Comparison of ENCODE assay signal across 8 cellular contexts in the genomic region with DNA sequence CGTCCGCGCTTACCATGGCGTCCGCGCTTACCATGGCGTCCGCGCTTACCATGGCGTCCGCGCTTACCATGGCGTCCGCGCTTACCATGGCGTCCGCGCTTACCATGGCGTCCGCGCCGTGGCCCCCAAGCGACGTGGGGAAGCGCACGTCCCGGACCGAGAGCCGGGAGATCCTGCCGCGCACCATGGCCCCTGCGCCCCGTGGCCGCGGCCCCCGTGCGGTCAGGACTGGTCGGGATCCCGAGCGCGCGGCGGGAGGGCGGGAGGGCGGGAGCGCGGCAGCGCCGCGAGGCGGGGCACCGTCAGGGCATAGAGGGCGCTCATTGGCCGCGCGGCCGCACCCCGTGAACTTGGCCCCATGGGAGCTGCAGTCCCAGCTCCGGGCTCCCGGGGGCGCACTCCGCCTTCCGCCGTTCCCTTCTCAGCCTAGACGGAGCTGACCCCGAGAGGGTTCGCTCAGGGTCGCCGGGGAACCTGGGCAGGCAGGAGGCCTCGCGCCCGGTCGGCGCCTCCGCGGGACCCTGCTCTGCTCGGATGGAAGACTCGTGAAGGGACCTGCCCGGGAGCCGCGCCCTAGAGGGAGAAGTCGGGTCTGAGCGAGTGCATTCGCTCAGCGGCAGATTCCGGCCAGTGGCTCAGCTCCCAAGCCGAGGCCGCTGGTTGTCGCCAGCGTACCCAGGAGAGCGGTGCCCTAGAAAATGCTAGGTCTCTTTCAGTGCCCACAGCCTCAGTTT. TPM values are rescaled to one million over a fixed set of nuclear protein-coding genes. Genes with fewer than 3 reads are reported as not detected.
A peak's percentile ranks its signal among the peaks of the same experiment; 100 is the strongest.
DNase-seq lines count a peak whose midpoint lies in the region; ATAC-seq and TF ChIP-seq lines count a peak whose summit lies in the region.

A gene with protein sequence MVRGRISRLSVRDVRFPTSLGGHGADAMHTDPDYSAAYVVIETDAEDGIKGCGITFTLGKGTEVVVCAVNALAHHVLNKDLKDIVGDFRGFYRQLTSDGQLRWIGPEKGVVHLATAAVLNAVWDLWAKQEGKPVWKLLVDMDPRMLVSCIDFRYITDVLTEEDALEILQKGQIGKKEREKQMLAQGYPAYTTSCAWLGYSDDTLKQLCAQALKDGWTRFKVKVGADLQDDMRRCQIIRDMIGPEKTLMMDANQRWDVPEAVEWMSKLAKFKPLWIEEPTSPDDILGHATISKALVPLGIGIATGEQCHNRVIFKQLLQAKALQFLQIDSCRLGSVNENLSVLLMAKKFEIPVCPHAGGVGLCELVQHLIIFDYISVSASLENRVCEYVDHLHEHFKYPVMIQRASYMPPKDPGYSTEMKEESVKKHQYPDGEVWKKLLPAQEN (minus strand): TSS at position 230 of the 734 bp plus-strand sequence. CDS start 43 bp downstream, at position 187.

- peak within 1 kb of the TSS; percentile 87 for H2AFZ ChIP-seq in KMS-11 (ENCODE audit: low read depth)

- ATAC-seq in GM21723 (IDR thresholded peaks at IDR 0.05; ENCODE audit: unreplicated experiment) (peak; percentile 83), left cardiac atrium (peak; percentile 95 to 96)

- no peaks in the 10 kb centered on the region for H3K27me3 ChIP-seq in KMS-11 (ENCODE audit: insufficient read depth, low read depth)
- no peaks in the 10 kb centered on the region for H3K27me3 ChIP-seq in adrenal gland

- H3K4me3 ChIP-seq in KMS-11 (IDR thresholded peaks at IDR 0.05; ENCODE audit: insufficient read depth, low read depth, low read length), result peak within 1 kb of the TSS; percentile 48
- H3K4me3 ChIP-seq in adrenal gland, result peak within 1 kb of the TSS in 3 of 4 donors; percentile 55 to 76 (median 70)

- WGBS in adrenal gland, 4 donors, result 5 to 6% methylated on average over 56 to 88 of the region's 91 CpGs; no CpG with 5 or more reads in 2 of the 4 donors

- no peaks in the 10 kb centered on the region for H4K20me1 ChIP-seq in KMS-11 (ENCODE audit: insufficient read depth)

- peak within 1 kb of the TSS; percentile 85 for H3K4me3 Mint-ChIP-seq in progenitor cell of endocrine pancreas (ENCODE audit: low read depth)

- peak within 1 kb of the TSS; percentile 97 for H3K9ac ChIP-seq in KMS-11

- H3K4me1 ChIP-seq in KMS-11 (ENCODE audit: low read depth, poor library complexity, severe bottlenecking) (peaks cover 10% of the 10 kb centered on the region), adrenal gland (replicated peaks in 1 of 2) (peaks cover 0 to 3% of the 10 kb centered on the region in 2 donors)

- H3K9me3 ChIP-seq in adrenal gland (replicated peaks in 1 of 3), result no peaks in the 10 kb centered on the region

- H3K36me3 Mint-ChIP-seq in progenitor cell of endocrine pancreas (ENCODE audit: insufficient read depth), result peaks cover 5% of the 10 kb centered on the region

- peaks cover 13% of the 10 kb centered on the region; the same call in 1 of the 2 replicates for H3K79me2 ChIP-seq in KMS-11 (ENCODE audit: insufficient read depth, low read depth)

- H3K27me3 Mint-ChIP-seq in progenitor cell of endocrine pancreas, result no peaks in the 10 kb centered on the region

- H3K4me1 Mint-ChIP-seq in progenitor cell of endocrine pancreas (ENCODE audit: low read depth), result peaks cover 4% of the 10 kb centered on the region

- H3K4me2 ChIP-seq in KMS-11, result peak within 1 kb of the TSS; percentile 99

- H3K36me3 ChIP-seq in KMS-11 (ENCODE audit: insufficient read depth) (no peaks in the 10 kb centered on the region), adrenal gland (replicated peaks in 1 of 2) (no peaks in the 10 kb centered on the region)

- intact Hi-C loops in T-helper 1 cell treated with Interleukin-12 subunit alpha and Interleukin-12 subunit beta and Interleukin-4 antibody, amounts not matched to agents 30 ng/mL and 1 ng/mL, for 36 hours (cut with micrococcal nuclease), result loop anchor here (1.0 to 5.0 kb wide), 8 partner anchors 30 to 555 kb away; a partner anchor contains a TSS
- intact Hi-C loops in adrenal gland (cut with DNase I), result no loop called here
- intact Hi-C loops in left cardiac atrium (cut with DNase I), result no loop called here

- H3K27ac Mint-ChIP-seq in progenitor cell of endocrine pancreas, result peak within 1 kb of the TSS; percentile 37

- TF ChIP-seq CTCF in KMS-11 (conservative IDR thresholded peaks at IDR 0.05; ENCODE audit: low read depth, low read length) (peak; percentile 65), adrenal gland (IDR thresholded peaks at IDR 0.05) (peak; percentile 61 to 94 (median 78)), progenitor cell of endocrine pancreas (IDR thresholded peaks at IDR 0.05; ENCODE audit: unreplicated experiment) (peak; percentile 98)

- peak in 1 of 2 donors; percentile 75 for TF ChIP-seq POLR2A in adrenal gland (IDR thresholded peaks at IDR 0.05)

- H3K27ac ChIP-seq in KMS-11 (peak within 1 kb of the TSS; percentile 86), adrenal gland (peak within 1 kb of the TSS; percentile 22 to 92 (median 76))

- no peaks in the 10 kb centered on the region for H3K9me3 Mint-ChIP-seq in progenitor cell of endocrine pancreas (ENCODE audit: low read depth)

- DNase-seq in ELR (ENCODE audit: low read depth), result peak; percentile 84
- peak; percentile 89 to 92 (median 91) for DNase-seq in adrenal gland
- peak; percentile 88 for DNase-seq in left cardiac atrium
- peak; percentile 92 for DNase-seq in progenitor cell of endocrine pancreas (ENCODE audit: low spot score, unreplicated experiment)
- peak; percentile 90 for DNase-seq in ureter (ENCODE audit: low spot score)

RNA-seq across cellular contexts. Expression of the gene that starts here (rescaled TPM):
- 74.9 and 77.3 TPM in 2 replicates for total RNA-seq in T-helper 1 cell treated with Interleukin-12 subunit alpha and Interleukin-12 subunit beta and Interleukin-4 antibody, amounts not matched to agents 30 ng/mL and 1 ng/mL, for 36 hours
- 100 to 1,000 TPM in 3 of 8 donors, 10 to 100 TPM in 5; 50.8 to 137 (median 80.8) TPM for total RNA-seq in adrenal gland
- polyA plus RNA-seq in adrenal gland, result 100 to 1,000 TPM in 2 of 3 donors, 10 to 100 TPM in 1; 67.1 to 196 (median 195) TPM
- total RNA-seq in left cardiac atrium, result 10 to 100 TPM; 35.6 to 41.5 TPM
- total RNA-seq in progenitor cell of endocrine pancreas, result 69.8 and 70.8 TPM in 2 replicates
- total RNA-seq in ureter, result 221 TPM

Comparison
In these comparisons a context has a peak if more than half of its experiments do, and no peak if none do; other contexts are left out.
1. Peak in every context shown above with its lines: DNase-seq, ATAC-seq, H3K4me3 ChIP-seq and H3K27ac ChIP-seq.